17 cellular contexts compared by ENCODE assay signal in genomic region chr2:191349990-191350389, GRCh38.
DNase-seq lines count a peak whose midpoint lies in the region; ATAC-seq, FAIRE-seq and TF ChIP-seq lines count a peak whose summit lies in the region.
"Had no signal": no experiment of that assay in that cellular context is flagged by ENCODE, and none has a peak within 500 bp of the region (broad histone marks: within the 10 kb centered on the region; RNA-seq: fewer than 3 reads in every experiment).

No MANE protein-coding gene starts in this region.

- no peak overlapping the region for H2BK12ac ChIP-seq in mesenchymal stem cell (ENCODE audit: low read length in 2 of 2)

- H3K27ac ChIP-seq in Panc1 (ENCODE audit: low read length) (no peak overlapping the region), mesenchymal stem cell (ENCODE audit: low read length, poor library complexity, severe bottlenecking) (no peak overlapping the region)

- DNase-seq in AG10803 (ENCODE audit: low read depth), result no peak
- DNase-seq in Panc1 (ENCODE audit: low read depth, low spot score), result no peak
- no peak for DNase-seq in mesenchymal stem cell
- DNase-seq: BE2C; CD8-positive, alpha-beta memory T cell; H7; NCI-H1048; NCI-H146; NCI-H2081 treated with DMSO at 0.1 percent for 48 hours; NCI-H524 treated with DMSO at 0.1 percent for 48 hours; NK-92 treated with Interleukin-12 subunit alpha and Interleukin-12 subunit beta, amount 100 ng/mL, for 24 hours; SHP77 had no signal

- WGBS in mesenchymal stem cell, result no CpG with 5 or more reads among the region's 2 CpGs

- H3K27me3 ChIP-seq in Panc1 (ENCODE audit: control insufficient read depth, insufficient read depth, low read length) (no peaks in the 10 kb centered on the region), mesenchymal stem cell (ENCODE audit: control insufficient read depth in 1 of 2, insufficient read depth in 1 of 2, low read length in 2 of 2) (no peaks in the 10 kb centered on the region)
- H3K27me3 ChIP-seq: BE2C had no signal

- intact Hi-C loops in Panc1 (cut with micrococcal nuclease; ENCODE audit: unreplicated experiment), result no loop called here

- in situ Hi-C loops in Panc1 (cut with HindIII; ENCODE audit: low pct_unique_long_range_greater_than_20kb, low sequenced_read_pairs), result no loop called here

- ATAC-seq in Panc1 (no peak), GM21381 (IDR thresholded peaks at IDR 0.05; ENCODE audit: unreplicated experiment) (no peak), HG02970 (IDR thresholded peaks at IDR 0.05; ENCODE audit: low FRiP score, unreplicated experiment) (no peak), SK-N-SH treated with all-trans-retinoic acid at 6 μM for 48 hours (no peak), GM19463 (IDR thresholded peaks at IDR 0.05; ENCODE audit: unreplicated experiment) (no peak)

- no peak overlapping the region for H3K4ac ChIP-seq in mesenchymal stem cell (ENCODE audit: low read depth in 1 of 2, low read length in 2 of 2)

- TF ChIP-seq CTCF in AG10803 (conservative IDR thresholded peaks at IDR 0.05; ENCODE audit: low read length) (0 out of 2 replicates have a peak, but pooled peaks have one; percentile 22), Panc1 (IDR thresholded peaks at IDR 0.05) (peak; percentile 3; the same call in 1 of the 2 replicates)

- CTCF ChIA-PET in Panc1 (lab: Charles Lee), result no interaction called here

- H3K14ac ChIP-seq in mesenchymal stem cell (ENCODE audit: low read length in 2 of 2), result no peak overlapping the region

- H4K8ac ChIP-seq in mesenchymal stem cell (ENCODE audit: low read length), result no peak overlapping the region

- H2BK120ac ChIP-seq in mesenchymal stem cell (ENCODE audit: low read depth, low read length), result no peak overlapping the region

- no peak overlapping the region for H2AK5ac ChIP-seq in mesenchymal stem cell (ENCODE audit: low read length, severe bottlenecking)

- no peak overlapping the region for H2BK5ac ChIP-seq in mesenchymal stem cell (ENCODE audit: low read depth, low read length, poor library complexity, severe bottlenecking)

- H4K91ac ChIP-seq in mesenchymal stem cell (ENCODE audit: low read length), result no peak overlapping the region

- BruUV-seq in Panc1 (replicated peaks; lab: Mats Ljungman, UMichigan), result no TSS peak

- H3K9ac ChIP-seq in mesenchymal stem cell (ENCODE audit: low read length), result peak overlapping the region; percentile 19

- H2AFZ ChIP-seq in mesenchymal stem cell (ENCODE audit: low read depth, low read length), result no peak overlapping the region

- H2BK15ac ChIP-seq in mesenchymal stem cell (ENCODE audit: low read depth, poor library complexity, severe bottlenecking), result no peak overlapping the region

- H3K4me3 ChIP-seq in AG10803 (ENCODE audit: low read length) (no peak overlapping the region), Panc1 (ENCODE audit: low read depth in 2 of 2, low read length in 2 of 2) (no peak overlapping the region), mesenchymal stem cell (ENCODE audit: insufficient read depth in 1 of 2, low read depth in 1 of 2, low read length in 2 of 2) (no peak overlapping the region)

- H3K79me1 ChIP-seq in mesenchymal stem cell (replicated peaks; ENCODE audit: low read length, poor library complexity, severe bottlenecking), result peaks cover 30% of the 10 kb centered on the region

- H3K36me3 ChIP-seq in Panc1 (ENCODE audit: control insufficient read depth, insufficient read depth, low read length), result no peaks in the 10 kb centered on the region; the same call in 1 of the 2 replicates
- H3K36me3 ChIP-seq in mesenchymal stem cell (ENCODE audit: control insufficient read depth in 1 of 2, insufficient read depth in 2 of 2, low read depth in 1 of 2, low read length in 2 of 2), result peaks cover 9 to 85% of the 10 kb centered on the region in 2 experiments

- H3K23ac ChIP-seq in mesenchymal stem cell (ENCODE audit: low read length in 2 of 2), result no peak overlapping the region

- no peak overlapping the region for H3K18ac ChIP-seq in mesenchymal stem cell (ENCODE audit: low read depth in 1 of 2, low read length in 2 of 2)

- H3K9me3 ChIP-seq in Panc1 (ENCODE audit: control insufficient read depth, insufficient read depth, low read depth, low read length) (no peaks in the 10 kb centered on the region), mesenchymal stem cell (ENCODE audit: control insufficient read depth, low read length) (no peaks in the 10 kb centered on the region)
- H3K9me3 ChIP-seq: BE2C had no signal

- POLR2A ChIA-PET in Panc1 (lab: Charles Lee), result no interaction called here

- H3K4me2 ChIP-seq in mesenchymal stem cell (ENCODE audit: low read length, poor library complexity, severe bottlenecking), result no peak overlapping the region

- H3K4me1 ChIP-seq in Panc1 (ENCODE audit: control insufficient read depth, insufficient read depth, low read length) (no peaks in the 10 kb centered on the region), mesenchymal stem cell (ENCODE audit: control insufficient read depth, insufficient read depth, low read depth, low read length) (peaks cover 5% of the 10 kb centered on the region)

- FAIRE-seq in endometrium (lab: Jason Lieb, UNC), result peak; percentile 18

TF ChIP-seq in SK-N-SH treated with all-trans-retinoic acid at 6 μM for 48 hours, 23 proteins besides CTCF, POLR2A, EP300 and RAD21:
- TF ChIP-seq TCF4 (CRISPR knock-in tag; IDR thresholded peaks at IDR 0.05; ENCODE audit: borderline replicate concordance) (no peak), ZFP3 (CRISPR knock-in tag; IDR thresholded peaks at IDR 0.05) (no peak), ZNF70 (CRISPR knock-in tag; IDR thresholded peaks at IDR 0.05) (no peak), TSHZ2 (CRISPR knock-in tag; IDR thresholded peaks at IDR 0.05) (no peak), ISL1 (CRISPR knock-in tag; IDR thresholded peaks at IDR 0.05) (no peak), OSR1 (CRISPR knock-in tag; IDR thresholded peaks at IDR 0.05) (no peak), PATZ1 (CRISPR knock-in tag; IDR thresholded peaks at IDR 0.05; ENCODE audit: borderline replicate concordance) (no peak), ESRRG (CRISPR knock-in tag; IDR thresholded peaks at IDR 0.05) (no peak), ZC3H10 (CRISPR knock-in tag; IDR thresholded peaks at IDR 0.05) (no peak), CREB5 (CRISPR knock-in tag; IDR thresholded peaks at IDR 0.05; ENCODE audit: low read depth) (no peak), PPARA (CRISPR knock-in tag; IDR thresholded peaks at IDR 0.05; ENCODE audit: borderline replicate concordance) (no peak), TOX (CRISPR knock-in tag; IDR thresholded peaks at IDR 0.05; ENCODE audit: borderline replicate concordance) (no peak)
